ENCODE assay signal across 21 cellular contexts in the genomic region with DNA sequence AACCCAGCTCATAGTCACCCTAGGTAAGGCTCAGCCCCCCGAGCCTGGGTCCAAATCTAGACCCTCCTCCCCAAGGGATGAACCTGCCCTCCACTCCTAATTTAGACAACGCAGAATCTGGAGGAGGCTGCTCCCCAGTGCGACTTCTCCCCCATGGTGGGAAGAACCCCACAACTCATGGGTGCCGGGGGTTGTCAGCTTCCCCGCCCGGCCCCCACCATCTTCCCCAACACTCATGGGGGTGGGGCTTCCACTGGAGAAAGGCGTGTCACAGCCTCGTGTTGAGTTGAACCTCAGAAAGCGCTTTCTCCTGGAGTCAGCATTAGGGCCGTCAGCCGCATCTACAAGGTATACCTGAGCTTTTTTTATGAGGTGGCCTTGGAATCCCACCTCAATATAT.
DNase-seq lines count a peak whose midpoint lies in the region; ATAC-seq and TF ChIP-seq lines count a peak whose summit lies in the region.
"Had no signal": no experiment of that assay in that cellular context is flagged by ENCODE, and none has a peak within 500 bp of the region (broad histone marks: within the 10 kb centered on the region; RNA-seq: fewer than 3 reads in every experiment).

No MANE protein-coding gene starts in this region.

- no peaks in the 10 kb centered on the region for H3K27me3 ChIP-seq in breast epithelium
- H3K27me3 ChIP-seq: BLaER1 treated with 17β-estradiol and CSF1 and Interleukin-3, amounts not matched to agents 10 nM and 100 nM had no signal

- peaks cover 40% of the 10 kb centered on the region for H3K4me1 Mint-ChIP-seq in MCF 10A (ENCODE audit: insufficient read depth, unreplicated experiment)
- no peaks in the 10 kb centered on the region for H3K4me1 Mint-ChIP-seq in osteocyte (ENCODE audit: unreplicated experiment)
- H3K4me1 Mint-ChIP-seq in stimulated activated naive B cell treated with anti-CD40 and anti-IgM and Interleukin-4, amounts not matched to agents 10 μg/mL and 1 μg/mL and 100 μg/mL, for 72 hours: no peaks in the 10 kb centered on the region
- H3K4me1 Mint-ChIP-seq: B cell had no signal

- no peaks in the 10 kb centered on the region for H3K4me1 ChIP-seq in breast epithelium
- H3K4me1 ChIP-seq: A549, Caco-2 had no signal

- H3K27me3 Mint-ChIP-seq in MCF 10A (ENCODE audit: insufficient read depth, unreplicated experiment) (no peaks in the 10 kb centered on the region), osteocyte (ENCODE audit: unreplicated experiment) (peaks cover 2% of the 10 kb centered on the region)
- no peaks in the 10 kb centered on the region for H3K27me3 Mint-ChIP-seq in stimulated activated naive B cell treated with anti-CD40 and anti-IgM and Interleukin-4, amounts not matched to agents 10 μg/mL and 1 μg/mL and 100 μg/mL, for 72 hours
- H3K27me3 Mint-ChIP-seq: B cell had no signal

- no peak for ATAC-seq in stimulated activated naive B cell treated with anti-CD40 and anti-IgM and Interleukin-4, amounts not matched to agents 10 μg/mL and 1 μg/mL and 100 μg/mL, for 72 hours (replicated peaks)
- ATAC-seq: A549; CD8-positive, alpha-beta T cell; GM12878 had no signal

- POLR2A ChIA-PET in MCF 10A (lab: Yijun Ruan, JAX): interaction anchor here (0.6 to 3.4 kb wide), 6 partner anchors 11 to 884 kb away, joined by 3 to 19 read pairs (median 8); no protein-coding TSS in a partner anchor

- no peaks in the 10 kb centered on the region for H3K9me3 ChIP-seq in breast epithelium
- H3K9me3 ChIP-seq: A549, Caco-2 had no signal

- DNase-seq in MCF 10A (ENCODE audit: unreplicated experiment) (no peak), breast epithelium (ENCODE audit: low spot score in 2 of 2) (no peak), coronary artery (ENCODE audit: low spot score) (peak; percentile 40), osteocyte (ENCODE audit: extremely low spot score, unreplicated experiment) (peak; percentile 63), HPDE6-E6E7 (ENCODE audit: extremely low spot score) (no peak)
- DNase-seq in stimulated activated naive B cell treated with anti-CD40 and anti-IgM and Interleukin-4, amounts not matched to agents 10 μg/mL and 1 μg/mL and 100 μg/mL, for 72 hours: no peak
- DNase-seq: AML-193; Caco-2; Calu3; CD4-positive, alpha-beta T cell; CD8-positive, alpha-beta T cell; DMS79; DND-41; EL; GDM1 had no signal

- peak overlapping the region; percentile 92 for H3K27ac Mint-ChIP-seq in MCF 10A (ENCODE audit: low read depth, unreplicated experiment)
- no peak overlapping the region for H3K27ac Mint-ChIP-seq in osteocyte (ENCODE audit: unreplicated experiment)
- H3K27ac Mint-ChIP-seq in stimulated activated naive B cell treated with anti-CD40 and anti-IgM and Interleukin-4, amounts not matched to agents 10 μg/mL and 1 μg/mL and 100 μg/mL, for 72 hours: no peak overlapping the region
- H3K27ac Mint-ChIP-seq: B cell; CD4-positive, alpha-beta T cell; CD8-positive, alpha-beta T cell had no signal

- H3K9me3 Mint-ChIP-seq in MCF 10A (ENCODE audit: unreplicated experiment): no peaks in the 10 kb centered on the region
- peaks cover 20% of the 10 kb centered on the region for H3K9me3 Mint-ChIP-seq in osteocyte (ENCODE audit: unreplicated experiment)
- H3K9me3 Mint-ChIP-seq in stimulated activated naive B cell treated with anti-CD40 and anti-IgM and Interleukin-4, amounts not matched to agents 10 μg/mL and 1 μg/mL and 100 μg/mL, for 72 hours: peaks cover 0 to 2% of the 10 kb centered on the region in 2 donors
- H3K9me3 Mint-ChIP-seq: CD4-positive, alpha-beta T cell; CD8-positive, alpha-beta T cell had no signal

- CTCF ChIA-PET in MCF 10A (lab: Yijun Ruan, JAX): interaction anchor here (0.5 kb wide), 1 partner anchor 1611 kb away, joined by 4 read pairs; no protein-coding TSS in a partner anchor

- TF ChIP-seq CTCF in MCF 10A (IDR thresholded peaks at IDR 0.05; ENCODE audit: unreplicated experiment) (no peak), breast epithelium (IDR thresholded peaks at IDR 0.05) (no peak), coronary artery (IDR thresholded peaks at IDR 0.05) (no peak), osteocyte (IDR thresholded peaks at IDR 0.05) (no peak)

- no peak overlapping the region for H3K4me3 Mint-ChIP-seq in MCF 10A (ENCODE audit: unreplicated experiment)
- H3K4me3 Mint-ChIP-seq in osteocyte (ENCODE audit: unreplicated experiment): no peak overlapping the region
- no peak overlapping the region for H3K4me3 Mint-ChIP-seq in stimulated activated naive B cell treated with anti-CD40 and anti-IgM and Interleukin-4, amounts not matched to agents 10 μg/mL and 1 μg/mL and 100 μg/mL, for 72 hours
- H3K4me3 Mint-ChIP-seq: B cell; CD4-positive, alpha-beta T cell; CD8-positive, alpha-beta T cell had no signal

- H3K36me3 Mint-ChIP-seq in MCF 10A (ENCODE audit: insufficient read depth, unreplicated experiment) (peaks cover 8% of the 10 kb centered on the region), osteocyte (ENCODE audit: unreplicated experiment) (no peaks in the 10 kb centered on the region)
- H3K36me3 Mint-ChIP-seq in stimulated activated naive B cell treated with anti-CD40 and anti-IgM and Interleukin-4, amounts not matched to agents 10 μg/mL and 1 μg/mL and 100 μg/mL, for 72 hours: no peaks in the 10 kb centered on the region
- H3K36me3 Mint-ChIP-seq: CD8-positive, alpha-beta T cell had no signal

- H3K4me3 ChIP-seq in breast epithelium: no peak overlapping the region
- no peak overlapping the region for H3K4me3 ChIP-seq in coronary artery
- H3K4me3 ChIP-seq: A549; BLaER1 treated with 17β-estradiol and CSF1 and Interleukin-3, amounts not matched to agents 10 nM and 100 nM; GM12878 had no signal

- intact Hi-C loops in MCF 10A (cut with micrococcal nuclease): loop anchor here (5.0 kb wide), 1 partner anchor 63 kb away; no protein-coding TSS in a partner anchor
- intact Hi-C loops in breast epithelium (cut with DNase I; ENCODE audit: low total_unique reads): no loop called here

- no TSS peak for BruUV-seq in MCF 10A (replicated peaks; lab: Mats Ljungman, UMichigan)

- TF ChIP-seq POLR2A in breast epithelium (IDR thresholded peaks at IDR 0.05): no peak

- H3K36me3 ChIP-seq in breast epithelium: no peaks in the 10 kb centered on the region
- H3K36me3 ChIP-seq: BLaER1 treated with 17β-estradiol and CSF1 and Interleukin-3, amounts not matched to agents 10 nM and 100 nM had no signal

- H3K27ac ChIP-seq in breast epithelium (no peak overlapping the region), coronary artery (no peak overlapping the region)
- H3K27ac ChIP-seq: 22Rv1; A549; BLaER1 treated with 17β-estradiol and CSF1 and Interleukin-3, amounts not matched to agents 10 nM and 100 nM; C4-2B had no signal

Comparison
In these comparisons a context has a peak if more than half of its experiments do, and no peak if none do; other contexts are left out.
1. DNase-seq: peak in coronary artery (single experiment) and osteocyte (single experiment); none in MCF 10A (single experiment), breast epithelium (0 of 2), stimulated activated naive B cell treated with anti-CD40 and anti-IgM and Interleukin-4, amounts not matched to agents 10 μg/mL and 1 μg/mL and 100 μg/mL, for 72 hours (single experiment) and HPDE6-E6E7 (single experiment).